ENCODE assay signal across 8 cellular contexts in the genomic region with DNA sequence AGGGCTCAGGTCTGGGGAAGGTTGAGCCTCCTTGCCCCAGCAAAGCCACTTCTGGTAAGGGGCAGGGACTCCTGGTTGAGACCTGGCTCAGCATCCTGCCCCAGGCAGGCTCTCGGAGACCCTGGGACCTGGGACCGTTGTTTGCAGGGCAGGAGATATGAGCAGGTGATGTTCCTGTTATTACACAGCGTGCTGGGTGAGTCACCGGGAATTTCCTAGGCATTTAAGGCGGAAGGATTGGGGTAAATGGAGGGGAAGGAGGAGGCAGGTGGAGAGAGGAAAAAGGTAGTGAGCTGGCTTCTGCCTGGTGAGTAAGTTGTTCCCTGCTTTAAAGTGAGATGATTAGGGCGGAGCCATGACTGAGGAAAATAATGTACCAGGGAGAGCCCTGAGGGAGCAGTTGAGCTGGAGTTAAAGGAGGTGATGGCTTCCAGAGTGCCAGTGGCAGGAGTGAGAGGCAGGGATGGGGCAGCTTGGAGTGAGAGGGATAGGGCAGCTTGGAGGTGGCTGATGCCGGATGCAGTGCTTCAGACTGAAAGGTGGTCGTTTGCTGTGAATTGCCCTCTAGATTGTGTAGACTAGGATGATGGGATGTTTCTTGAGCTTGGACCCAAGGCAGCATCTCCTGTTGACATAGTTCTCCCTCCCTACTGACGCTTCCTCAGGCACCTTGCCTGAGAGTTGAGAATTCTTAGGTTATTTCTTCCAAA.
DNase-seq lines count a peak whose midpoint lies in the region; ATAC-seq and TF ChIP-seq lines count a peak whose summit lies in the region.

No MANE protein-coding gene starts in this region.

- no peaks in the 10 kb centered on the region for H3K9me3 Mint-ChIP-seq in activated T-cell treated with anti-CD3 and anti-CD28 coated beads, Interleukin-2, amount 50 U/mL, for 24 hours
- no peaks in the 10 kb centered on the region for H3K9me3 Mint-ChIP-seq in activated T-cell treated with anti-CD3 and anti-CD28 coated beads, Interleukin-2, amount 50 U/mL, for 72 hours

- H3K4me1 ChIP-seq in tibial artery, result peaks cover 0 to 38% (median 25%) of the 10 kb centered on the region in 4 donors
- peaks cover 7% of the 10 kb centered on the region for H3K4me1 ChIP-seq in HAP-1

- intact Hi-C loops in left colon (cut with DNase I, micrococcal nuclease), result no loop called here
- intact Hi-C loops in tibial artery (cut with DNase I; ENCODE audit: low total_unique reads), result no loop called here

- H3K27ac ChIP-seq in tibial artery, result peak overlapping the region; percentile 4 to 12

- peaks cover 71% of the 10 kb centered on the region for H3K4me1 Mint-ChIP-seq in activated T-cell treated with anti-CD3 and anti-CD28 coated beads, Interleukin-2, amount 50 U/mL, for 24 hours (ENCODE audit: low read depth)
- peaks cover 73% of the 10 kb centered on the region for H3K4me1 Mint-ChIP-seq in activated T-cell treated with anti-CD3 and anti-CD28 coated beads, Interleukin-2, amount 50 U/mL, for 72 hours (ENCODE audit: low read depth)

- DNase-seq in activated T-cell treated with anti-CD3 and anti-CD28 coated beads, Interleukin-2, amount 50 U/mL, for 24 hours, result peak; percentile 60
- no peak for DNase-seq in activated T-cell treated with anti-CD3 and anti-CD28 coated beads for 4 hours
- peak; percentile 36 for DNase-seq in activated T-cell treated with anti-CD3 and anti-CD28 coated beads, Interleukin-2, amount 50 U/mL, for 72 hours
- no peak for DNase-seq in left colon
- DNase-seq in tibial artery, result peak; percentile 18 to 52
- no peak for DNase-seq in HAP-1 (ENCODE audit: low spot score in 2 of 2)

- H3K27me3 ChIP-seq in tibial artery (no peaks in the 10 kb centered on the region), HAP-1 (ENCODE audit: low read depth) (no peaks in the 10 kb centered on the region)

- no peak for TF ChIP-seq CTCF in tibial artery (IDR thresholded peaks at IDR 0.05)

- H3K27me3 Mint-ChIP-seq in activated T-cell treated with anti-CD3 and anti-CD28 coated beads, Interleukin-2, amount 50 U/mL, for 24 hours, result no peaks in the 10 kb centered on the region
- H3K27me3 Mint-ChIP-seq in activated T-cell treated with anti-CD3 and anti-CD28 coated beads, Interleukin-2, amount 50 U/mL, for 72 hours (ENCODE audit: low read depth), result no peaks in the 10 kb centered on the region

- H3K36me3 Mint-ChIP-seq in activated T-cell treated with anti-CD3 and anti-CD28 coated beads, Interleukin-2, amount 50 U/mL, for 24 hours (ENCODE audit: low read depth), result peaks cover 80% of the 10 kb centered on the region
- peaks cover 2 to 6% of the 10 kb centered on the region in 2 donors for H3K36me3 Mint-ChIP-seq in activated T-cell treated with anti-CD3 and anti-CD28 coated beads, Interleukin-2, amount 50 U/mL, for 72 hours (ENCODE audit: insufficient read depth in 2 of 2)

- peak; percentile 50 to 54 for ATAC-seq in activated T-cell treated with anti-CD3 and anti-CD28 coated beads, Interleukin-2, amount 50 U/mL, for 72 hours (replicated peaks in 1 of 2)
- ATAC-seq in left colon (peak; percentile 85), HG03521 (IDR thresholded peaks at IDR 0.05; ENCODE audit: unreplicated experiment) (no peak), HG03469 (IDR thresholded peaks at IDR 0.05; ENCODE audit: unreplicated experiment) (no peak)

- no peaks in the 10 kb centered on the region for H3K9me3 ChIP-seq in tibial artery
- no peaks in the 10 kb centered on the region for H3K9me3 ChIP-seq in HAP-1

- H3K4me3 ChIP-seq in tibial artery, result no peak overlapping the region
- H3K4me3 ChIP-seq in HAP-1, result no peak overlapping the region

- in situ Hi-C loops in HAP-1 (cut with MboI; ENCODE audit: low sequenced_read_pairs), result no loop called here

- H3K27ac Mint-ChIP-seq in activated T-cell treated with anti-CD3 and anti-CD28 coated beads, Interleukin-2, amount 50 U/mL, for 24 hours, result peak overlapping the region; percentile 93
- peak overlapping the region; percentile 62 for H3K27ac Mint-ChIP-seq in activated T-cell treated with anti-CD3 and anti-CD28 coated beads, Interleukin-2, amount 50 U/mL, for 72 hours

- peaks cover 0 to 45% (median 23%) of the 10 kb centered on the region in 3 donors for H3K36me3 ChIP-seq in tibial artery
- peaks cover 33% of the 10 kb centered on the region for H3K36me3 ChIP-seq in HAP-1 (replicated peaks)

- no peak overlapping the region for H3K4me3 Mint-ChIP-seq in activated T-cell treated with anti-CD3 and anti-CD28 coated beads, Interleukin-2, amount 50 U/mL, for 24 hours
- H3K4me3 Mint-ChIP-seq in activated T-cell treated with anti-CD3 and anti-CD28 coated beads, Interleukin-2, amount 50 U/mL, for 72 hours, result peak overlapping the region; percentile 48 to 80

Comparison
In these comparisons a context has a peak if more than half of its experiments do, and no peak if none do; other contexts are left out.
1. DNase-seq: peak in activated T-cell treated with anti-CD3 and anti-CD28 coated beads, Interleukin-2, amount 50 U/mL, for 24 hours (single experiment), activated T-cell treated with anti-CD3 and anti-CD28 coated beads, Interleukin-2, amount 50 U/mL, for 72 hours (2 of 2) and tibial artery (2 of 2); none in activated T-cell treated with anti-CD3 and anti-CD28 coated beads for 4 hours (single experiment), left colon (0 of 2) and HAP-1 (0 of 2).
2. ATAC-seq: peak in activated T-cell treated with anti-CD3 and anti-CD28 coated beads, Interleukin-2, amount 50 U/mL, for 72 hours (2 of 2) and left colon (single experiment); none in HG03521 (single experiment) and HG03469 (single experiment).